In the genomic region with DNA sequence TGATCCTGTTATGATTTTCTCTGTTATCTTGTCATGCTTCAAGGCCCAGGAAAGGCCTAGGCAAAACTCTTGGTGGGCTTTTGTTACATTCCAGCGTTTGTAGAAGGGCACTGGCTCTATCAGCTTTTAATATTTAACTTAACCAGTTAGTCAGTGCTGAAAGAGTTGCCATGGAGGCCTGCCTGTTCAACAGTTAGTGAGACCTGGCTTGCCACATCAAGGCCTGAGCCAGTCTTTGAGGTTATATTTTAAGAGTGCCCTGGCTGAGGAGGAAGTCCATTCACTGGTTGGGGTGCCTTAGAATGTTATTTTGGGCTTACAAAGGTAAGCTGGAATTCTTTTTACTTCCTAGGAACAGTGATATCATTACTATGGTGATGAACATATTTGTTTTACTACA, we compare ENCODE assay signal across 22 cellular contexts.
"Had no signal": no experiment of that assay in that cellular context is flagged by ENCODE, and none has a peak within 500 bp of the region (broad histone marks: within the 10 kb centered on the region; RNA-seq: fewer than 3 reads in every experiment).

No MANE protein-coding gene starts in this region.

- H3K27ac ChIP-seq: foreskin keratinocyte, left ventricle myocardium inferior, lower lobe of right lung, neural progenitor cell, ovary, right lobe of liver, suprapubic skin, thyroid gland, upper lobe of left lung, uterus had no signal

- H3K27me3 ChIP-seq: foreskin keratinocyte, neural progenitor cell, ovary, right lobe of liver, suprapubic skin, thyroid gland, upper lobe of left lung, uterus had no signal

- H3K4me3 Mint-ChIP-seq: dendritic cell treated with granulocyte-macrophage colony-stimulating factor and Interleukin-4, amounts not matched to agents 40 ng/mL and 50 ng/mL, for 4 days; effector memory CD8-positive, alpha-beta T cell; memory B cell; mesothelial cell of epicardium; natural killer cell; neural progenitor cell; stimulated activated effector memory CD8-positive, alpha-beta T cell treated with anti-CD3 and anti-CD28 coated beads, Interleukin-12 subunit alpha, Interleukin-12 subunit beta, amount 100 ng/mL, for 72 hours had no signal

- H2AFZ ChIP-seq: neural progenitor cell had no signal

- H3K36me3 Mint-ChIP-seq: memory B cell; mesothelial cell of epicardium; natural killer cell; neural progenitor cell; stimulated activated effector memory CD8-positive, alpha-beta T cell treated with anti-CD3 and anti-CD28 coated beads, Interleukin-12 subunit alpha, Interleukin-12 subunit beta, amount 100 ng/mL, for 72 hours had no signal

- H3K4me1 ChIP-seq: foreskin keratinocyte, left ventricle myocardium inferior, lower lobe of right lung, right lobe of liver, suprapubic skin, upper lobe of left lung, uterus had no signal

- H3K4me2 ChIP-seq: neural progenitor cell had no signal

- H3K27ac Mint-ChIP-seq: dendritic cell treated with granulocyte-macrophage colony-stimulating factor and Interleukin-4, amounts not matched to agents 40 ng/mL and 50 ng/mL, for 4 days; effector memory CD8-positive, alpha-beta T cell; memory B cell; mesothelial cell of epicardium; natural killer cell; stimulated activated effector memory CD8-positive, alpha-beta T cell treated with anti-CD3 and anti-CD28 coated beads, Interleukin-12 subunit alpha, Interleukin-12 subunit beta, amount 100 ng/mL, for 72 hours had no signal

- DNase-seq: effector memory CD8-positive, alpha-beta T cell; foreskin keratinocyte; head of caudate nucleus; hippocampal formation; left ventricle myocardium inferior; lower lobe of right lung; natural killer cell; nucleus accumbens; ovary; right lobe of liver; stimulated activated CD4-positive, alpha-beta T cell treated with anti-CD3 and anti-CD28 coated beads, Interleukin-4, amount 100 ng/mL, for 1 hour; stimulated activated CD8-positive, alpha-beta memory T cell treated with anti-CD3 and anti-CD28 coated beads, Interleukin-4, amount 100 ng/mL, for 48 hours; stimulated activated naive CD8-positive, alpha-beta T cell treated with anti-CD3 and anti-CD28 coated beads, Interleukin-15, Interleukin-2, amounts not matched to agents 100 U/mL and 50 U/mL, for 24 hours; thyroid gland; upper lobe of left lung; uterus had no signal

- H3K9me3 Mint-ChIP-seq: memory B cell had no signal

- H3K4me1 Mint-ChIP-seq: memory B cell; mesothelial cell of epicardium; natural killer cell; stimulated activated effector memory CD8-positive, alpha-beta T cell treated with anti-CD3 and anti-CD28 coated beads, Interleukin-12 subunit alpha, Interleukin-12 subunit beta, amount 100 ng/mL, for 72 hours had no signal

- H3K27me3 Mint-ChIP-seq: dendritic cell treated with granulocyte-macrophage colony-stimulating factor and Interleukin-4, amounts not matched to agents 40 ng/mL and 50 ng/mL, for 4 days; effector memory CD8-positive, alpha-beta T cell; memory B cell had no signal

- H3K9ac ChIP-seq: neural progenitor cell had no signal

- H3K36me3 ChIP-seq: left ventricle myocardium inferior, lower lobe of right lung, neural progenitor cell, ovary, right lobe of liver, suprapubic skin, thyroid gland, upper lobe of left lung, uterus had no signal

- H3K4me3 ChIP-seq: left ventricle myocardium inferior, lower lobe of right lung, neural progenitor cell, ovary, right lobe of liver, suprapubic skin, thyroid gland, upper lobe of left lung, uterus had no signal

- H3K9me3 ChIP-seq: ovary, right lobe of liver, suprapubic skin, thyroid gland, uterus had no signal
